ENCODE assay signal across 8 cellular contexts in the genomic region with DNA sequence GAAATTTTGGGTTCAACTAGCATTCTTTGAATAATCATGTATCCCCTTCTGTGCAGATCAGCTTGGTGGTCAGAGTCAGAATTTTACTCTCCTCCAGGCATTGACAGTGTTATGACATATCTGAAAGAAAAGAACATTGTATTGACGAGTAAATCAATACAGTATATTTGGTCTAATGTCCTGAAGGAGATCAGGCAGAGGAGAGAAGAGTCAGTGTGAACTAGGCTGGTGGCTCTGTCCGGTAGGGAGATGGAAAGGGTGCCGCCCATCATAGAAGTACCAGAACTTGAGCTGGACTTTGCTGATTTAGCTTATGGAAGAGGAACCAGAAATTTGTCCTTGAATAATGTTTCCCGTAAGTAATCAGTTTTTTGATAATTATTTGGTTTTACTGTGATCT. TPM values are rescaled to one million over a fixed set of nuclear protein-coding genes. Genes with fewer than 3 reads are reported as not detected.
DNase-seq lines count a peak whose midpoint lies in the region; ATAC-seq and TF ChIP-seq lines count a peak whose summit lies in the region.

A gene (plus strand): TSS at position 301 of the 400 bp plus-strand sequence. CDS start 555 bp downstream, outside the sequence.

- no peaks in the 10 kb centered on the region for H3K79me2 ChIP-seq in fibroblast of lung (ENCODE audit: control insufficient read depth, insufficient read depth, low read length)

- peak within 1 kb of the TSS; percentile 79 for H3K4me3 Mint-ChIP-seq in CD8-positive, alpha-beta T cell

- peaks cover 14% of the 10 kb centered on the region for H3K4me1 ChIP-seq in CD8-positive, alpha-beta T cell (ENCODE audit: insufficient read depth, low read length)
- H3K4me1 ChIP-seq in Peyer's patch (no peaks in the 10 kb centered on the region), fibroblast of lung (ENCODE audit: control insufficient read depth, extremely low read depth, insufficient read depth, low read length) (peaks cover 2% of the 10 kb centered on the region), ovary (ENCODE audit: insufficient read depth) (peaks cover 7% of the 10 kb centered on the region)

- intact Hi-C loops in CD8-positive, alpha-beta T cell (cut with DNase I, micrococcal nuclease), result loop anchor here in 1 of 2 experiments (5.0 kb wide), 2 partner anchors 89 to 174 kb away; a partner anchor contains a TSS
- intact Hi-C loops in ovary (cut with DNase I), result no loop called here

- TF ChIP-seq POLR2A in Peyer's patch (IDR thresholded peaks at IDR 0.05) (no peak), ovary (IDR thresholded peaks at IDR 0.05) (no peak)

- TF ChIP-seq CTCF in CD8-positive, alpha-beta T cell (IDR thresholded peaks at IDR 0.05), result no peak
- TF ChIP-seq CTCF in Peyer's patch (IDR thresholded peaks at IDR 0.05) (no peak), fibroblast of lung (conservative IDR thresholded peaks at IDR 0.05 in 1 of 2, IDR thresholded peaks at IDR 0.05 in 1 of 2; ENCODE audit: low read depth in 1 of 2, low read length in 2 of 2) (no peak), ovary (IDR thresholded peaks at IDR 0.05) (no peak)

- peaks cover 10% of the 10 kb centered on the region for H3K27me3 Mint-ChIP-seq in CD8-positive, alpha-beta T cell (ENCODE audit: low read depth)

- H3K9me3 ChIP-seq in CD8-positive, alpha-beta T cell (ENCODE audit: low read length), result no peaks in the 10 kb centered on the region
- H3K9me3 ChIP-seq in Peyer's patch (no peaks in the 10 kb centered on the region), fibroblast of lung (ENCODE audit: control insufficient read depth, insufficient read depth, low read depth, low read length) (no peaks in the 10 kb centered on the region), ovary (no peaks in the 10 kb centered on the region)

- CTCF ChIA-PET in CD8-positive, alpha-beta T cell (lab: Charles Lee), result no interaction called here

- peak within 1 kb of the TSS; percentile 89 for H2AFZ ChIP-seq in fibroblast of lung (ENCODE audit: low read length)

- no peak within 1 kb of the TSS for H3K9ac ChIP-seq in fibroblast of lung (ENCODE audit: insufficient read depth, low read length)

- H4K20me1 ChIP-seq in fibroblast of lung (ENCODE audit: control insufficient read depth, extremely low read depth, insufficient read depth, low read length), result no peaks in the 10 kb centered on the region

- POLR2A ChIA-PET in CD8-positive, alpha-beta T cell (lab: Charles Lee), result no interaction called here

- WGBS in ovary, 3 donors, result 79 to 85% (median 82%) methylated on average over 4 of the region's 4 CpGs

- H3K36me3 Mint-ChIP-seq in CD8-positive, alpha-beta T cell, result no peaks in the 10 kb centered on the region

- DNase-seq in CD8-positive, alpha-beta T cell, result no peak
- no peak for DNase-seq in Peyer's patch
- DNase-seq in fibroblast of lung (ENCODE audit: low read depth in 2 of 2), result no peak
- DNase-seq in ovary, result no peak
- DNase-seq in stimulated activated CD4-positive, alpha-beta T cell treated with anti-CD3 and anti-CD28 coated beads, Interleukin-2, amount 100 ng/mL, for 48 hours, result no peak
- no peak for DNase-seq in ecto neural progenitor cell (ENCODE audit: low spot score)

- no peak for ATAC-seq in CD8-positive, alpha-beta T cell
- ATAC-seq in HG02763 (IDR thresholded peaks at IDR 0.05; ENCODE audit: unreplicated experiment) (no peak), GM18511 (IDR thresholded peaks at IDR 0.05; ENCODE audit: unreplicated experiment) (no peak)

- H3K36me3 ChIP-seq in CD8-positive, alpha-beta T cell (ENCODE audit: insufficient read depth, low read length), result no peaks in the 10 kb centered on the region
- no peaks in the 10 kb centered on the region for H3K36me3 ChIP-seq in Peyer's patch
- H3K36me3 ChIP-seq in fibroblast of lung (ENCODE audit: control insufficient read depth, insufficient read depth, low read length), result no peaks in the 10 kb centered on the region
- no peaks in the 10 kb centered on the region for H3K36me3 ChIP-seq in ovary

- peak within 1 kb of the TSS; percentile 80 for H3K4me2 ChIP-seq in fibroblast of lung (ENCODE audit: extremely low read depth, insufficient read depth, low read length)

- H3K27me3 ChIP-seq in CD8-positive, alpha-beta T cell (ENCODE audit: insufficient read depth, low read length), result no peaks in the 10 kb centered on the region
- H3K27me3 ChIP-seq in Peyer's patch, result no peaks in the 10 kb centered on the region
- peaks cover 7% of the 10 kb centered on the region for H3K27me3 ChIP-seq in fibroblast of lung (ENCODE audit: control insufficient read depth, insufficient read depth, low read length)
- no peaks in the 10 kb centered on the region for H3K27me3 ChIP-seq in ovary

- peaks cover 28% of the 10 kb centered on the region for H3K4me1 Mint-ChIP-seq in CD8-positive, alpha-beta T cell (ENCODE audit: low read depth)

- no peaks in the 10 kb centered on the region for H3K9me3 Mint-ChIP-seq in CD8-positive, alpha-beta T cell

- H3K4me3 ChIP-seq in CD8-positive, alpha-beta T cell (ENCODE audit: low read depth, low read length), result peak within 1 kb of the TSS; percentile 54
- H3K4me3 ChIP-seq in Peyer's patch (peak within 1 kb of the TSS; percentile 40 to 65 (median 52)), fibroblast of lung (replicated peaks in 1 of 4; ENCODE audit: control extremely low read depth in 1 of 4, insufficient read depth in 1 of 4, low read depth in 3 of 4, low read length in 4 of 4) (peak within 1 kb of the TSS; percentile 22 to 46 (median 36)), ovary (peak within 1 kb of the TSS; percentile 21)

- H3K27ac Mint-ChIP-seq in CD8-positive, alpha-beta T cell, result peak within 1 kb of the TSS; percentile 24

- H3K27ac ChIP-seq in CD8-positive, alpha-beta T cell (ENCODE audit: low read depth, low read length), result no peak within 1 kb of the TSS
- H3K27ac ChIP-seq in Peyer's patch (peak within 1 kb of the TSS; percentile 31 to 85 (median 44)), fibroblast of lung (ENCODE audit: insufficient read depth, low read length) (no peak within 1 kb of the TSS), ovary (peak within 1 kb of the TSS in 1 of 2 donors; percentile 16)

- no peak for TF ChIP-seq EP300 in ovary (IDR thresholded peaks at IDR 0.05)

RNA-seq across cellular contexts. Expression of the gene that starts here (rescaled TPM):
- 1 to 10 TPM; 2.9 to 3.4 TPM for total RNA-seq in CD8-positive, alpha-beta T cell
- total RNA-seq in Peyer's patch, result 10 to 100 TPM in 1 of 4 donors, 1 to 10 TPM in 1, not detected in 2; 2.0 to 14.0 TPM
- total RNA-seq in fibroblast of lung, result 0.33 and 1.0 TPM in 2 replicates
- 0.18 and 1.3 TPM in 2 replicates for polyA plus RNA-seq in fibroblast of lung
- 0.44 and 0.70 TPM in 2 replicates for polyA plus RNA-seq in fibroblast of lung (2012)
- 0.22 TPM in 1 of 2 replicates, not detected in the other for polyA minus RNA-seq in fibroblast of lung (ENCODE audit: low replicate concordance)
- 1 to 10 TPM; 1.6 to 8.5 (median 3.0) TPM for total RNA-seq in ovary
- 10 to 100 TPM in 1 of 2 donors, 1 to 10 TPM in 1; 5.2 to 14.0 TPM for polyA plus RNA-seq in ovary

Comparison
In these comparisons a context has a peak if more than half of its experiments do, and no peak if none do; other contexts are left out.
1. H3K27ac ChIP-seq: peak in Peyer's patch (4 of 4); none in CD8-positive, alpha-beta T cell (single experiment) and fibroblast of lung (single experiment).
2. Peak in every context shown above with its lines, with median percentiles within 50 percentile points of each other: H3K4me3 ChIP-seq.